28 cellular contexts compared by ENCODE assay signal in the genomic region with DNA sequence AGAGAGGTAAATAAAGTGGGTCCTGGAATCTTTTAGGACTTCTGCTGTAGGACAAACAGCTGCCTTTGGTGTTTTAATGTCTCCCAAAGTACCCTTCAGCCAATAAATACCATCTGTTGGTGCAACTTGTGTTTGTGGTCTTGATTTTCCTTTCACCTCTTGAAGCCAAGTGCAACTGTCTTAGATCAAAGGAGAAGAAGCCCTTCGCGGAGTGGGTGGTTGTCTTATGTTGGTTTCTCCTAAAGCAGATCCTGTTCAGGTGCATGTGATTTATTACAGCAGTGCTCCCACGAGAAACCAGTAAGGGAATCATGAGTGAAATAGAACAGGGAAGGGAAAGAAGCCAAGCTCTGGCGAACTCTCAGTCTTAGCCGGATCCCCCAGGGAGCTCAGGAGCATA. TPM values are rescaled to one million over a fixed set of nuclear protein-coding genes. Genes with fewer than 3 reads are reported as not detected.
"Had no signal": no experiment of that assay in that cellular context is flagged by ENCODE, and none has a peak within 500 bp of the region (broad histone marks: within the 10 kb centered on the region; RNA-seq: fewer than 3 reads in every experiment).

No MANE protein-coding gene starts in this region.

- H3K4me1 ChIP-seq: left lung, right atrium auricular region, right lobe of liver, tibial nerve, uterus had no signal

- H3K4me3 ChIP-seq: left lung, lung, ovary, right atrium auricular region, right lobe of liver, smooth muscle cell, tibial nerve, uterus had no signal

- H3K4me3 Mint-ChIP-seq: immature natural killer cell; mesothelial cell of epicardium; naive B cell; natural killer cell; nephron progenitor cell; stimulated activated memory B cell treated with anti-CD40 and anti-IgM and Interleukin-4, amounts not matched to agents 10 μg/mL and 1 μg/mL and 100 μg/mL, for 72 hours; stimulated activated naive CD8-positive, alpha-beta T cell treated with anti-CD3 and anti-CD28 coated beads, Interleukin-15, amount 100 ng/mL, for 72 hours; type B pancreatic cell had no signal

- H3K27ac ChIP-seq: left lung, ovary, right atrium auricular region, right lobe of liver, tibial nerve, uterus had no signal

- H3K4me1 Mint-ChIP-seq: immature natural killer cell; natural killer cell; stimulated activated naive CD8-positive, alpha-beta T cell treated with anti-CD3 and anti-CD28 coated beads, Interleukin-15, amount 100 ng/mL, for 72 hours had no signal

- H3K9me3 ChIP-seq: left lung, ovary, right atrium auricular region, right lobe of liver, tibial nerve, uterus had no signal

- H3K36me3 Mint-ChIP-seq: immature natural killer cell, natural killer cell had no signal

- H3K36me3 ChIP-seq: left lung, ovary, right atrium auricular region, right lobe of liver, tibial nerve, uterus had no signal

- H3K27me3 ChIP-seq: ovary, right atrium auricular region, uterus had no signal

- H3K27ac Mint-ChIP-seq: immature natural killer cell; mesothelial cell of epicardium; natural killer cell; nephron progenitor cell; progenitor cell of endocrine pancreas; stimulated activated memory B cell treated with anti-CD40 and anti-IgM and Interleukin-4, amounts not matched to agents 10 μg/mL and 1 μg/mL and 100 μg/mL, for 72 hours; type B pancreatic cell had no signal

- DNase-seq: hypothalamus; immature natural killer cell; kidney; left colon; left lung; mesendoderm; naive B cell; natural killer cell; nephron progenitor cell; ovary; right lobe of liver; stimulated activated CD4-positive, alpha-beta T cell treated with anti-CD3 and anti-CD28 coated beads, Interleukin-1b, Interleukin-23, amount 100 ng/mL, for 48 hours; stimulated activated CD4-positive, alpha-beta T cell treated with anti-CD3 and anti-CD28 coated beads, Interleukin-2, amount 100 ng/mL, for 48 hours; stimulated activated CD4-positive, alpha-beta T cell treated with anti-CD3 and anti-CD28 coated beads, Interleukin-4, amount 100 ng/mL, for 4 hours; stimulated activated CD8-positive, alpha-beta memory T cell treated with anti-CD3 and anti-CD28 coated beads, Interleukin-4, amount 100 ng/mL, for 48 hours; stimulated activated naive CD4-positive, alpha-beta T cell treated with Interleukin-2 at 50 U/mL for 16 hours; stimulated activated naive CD8-positive, alpha-beta T cell treated with anti-CD3 and anti-CD28 coated beads, Interleukin-15, amount 100 ng/mL, for 72 hours; substantia nigra; uterus had no signal

- H3K27me3 Mint-ChIP-seq: naive B cell; progenitor cell of endocrine pancreas; stimulated activated memory B cell treated with anti-CD40 and anti-IgM and Interleukin-4, amounts not matched to agents 10 μg/mL and 1 μg/mL and 100 μg/mL, for 72 hours; type B pancreatic cell had no signal

- H3K9me3 Mint-ChIP-seq: immature natural killer cell; mesothelial cell of epicardium; natural killer cell; nephron progenitor cell; stimulated activated memory B cell treated with anti-CD40 and anti-IgM and Interleukin-4, amounts not matched to agents 10 μg/mL and 1 μg/mL and 100 μg/mL, for 72 hours; stimulated activated naive CD8-positive, alpha-beta T cell treated with anti-CD3 and anti-CD28 coated beads, Interleukin-15, amount 100 ng/mL, for 72 hours had no signal

RNA-seq across cellular contexts. Expression of gene HRK, which starts 27.7 kb away (rescaled TPM):
- total RNA-seq: pulmonary artery endothelial cell, right lobe of liver had no signal
